ENCODE assay signal across 20 cellular contexts in genomic region chr5:108765647-108766046, GRCh38.
"Had no signal": no experiment of that assay in that cellular context is flagged by ENCODE, and none has a peak within 500 bp of the region (broad histone marks: within the 10 kb centered on the region; RNA-seq: fewer than 3 reads in every experiment).

No MANE protein-coding gene starts in this region.

- H3K27ac ChIP-seq: body of pancreas, epithelial cell of prostate, gastroesophageal sphincter, heart left ventricle, neutrophil, pancreas, sigmoid colon, spleen, thyroid gland had no signal

- H3K27me3 ChIP-seq: body of pancreas, gastroesophageal sphincter, heart left ventricle, neutrophil, pancreas, sigmoid colon, spleen, thyroid gland had no signal

- DNase-seq: activated B cell treated with CpG ODN at 0.5 μM for 24 hours; activated CD4-positive, alpha-beta memory T cell treated with anti-CD3 and anti-CD28 coated beads for 36 hours; activated CD4-positive, alpha-beta T cell treated with anti-CD3 and anti-CD28 coated beads for 4 hours; activated CD8-positive, alpha-beta memory T cell treated with anti-CD3 and anti-CD28 coated beads, Interleukin-2, amount 10 ng/mL, durations not matched to agents 7 days and 5 days; activated naive CD4-positive, alpha-beta T cell; activated naive CD8-positive, alpha-beta T cell treated with anti-CD3 and anti-CD28 coated beads for 36 hours; body of pancreas; caudate nucleus; heart left ventricle; kidney; pancreas; sigmoid colon; spleen; stimulated activated naive CD4-positive, alpha-beta T cell treated with Interleukin-2 at 50 U/mL for 16 hours; T-helper 17 cell; thyroid gland had no signal

- H3K36me3 ChIP-seq: gastroesophageal sphincter, neutrophil, pancreas, sigmoid colon, thyroid gland had no signal

- H3K4me1 ChIP-seq: pancreas, thyroid gland had no signal

- H3K4me3 ChIP-seq: body of pancreas, gastroesophageal sphincter, heart left ventricle, lung, pancreas, sigmoid colon, spleen, thyroid gland had no signal

- H3K9me3 ChIP-seq: body of pancreas, gastroesophageal sphincter, heart left ventricle, neutrophil, pancreas, sigmoid colon, spleen, thyroid gland had no signal
